Comparison of ENCODE assay signal across 8 cellular contexts in genomic region chr6:159008656-159009288, GRCh38. TPM values are rescaled to one million over a fixed set of nuclear protein-coding genes. Genes with fewer than 3 reads are reported as not detected.
DNase-seq lines count a peak whose midpoint lies in the region; ATAC-seq, FAIRE-seq and TF ChIP-seq lines count a peak whose summit lies in the region.

No MANE protein-coding gene starts in this region.

- H3K27me3 ChIP-seq in pancreas: no peaks in the 10 kb centered on the region

- WGBS in pancreas, 2 donors: 54 to 67% methylated on average over 10 of the region's 10 CpGs

- in situ Hi-C loops in ACHN (cut with HindIII; ENCODE audit: low pct_ligation_motif_present, low pct_unique_long_range_greater_than_20kb, low sequenced_read_pairs): no loop called here

- H3K36me3 ChIP-seq in pancreas: no peaks in the 10 kb centered on the region

- FAIRE-seq in pancreas (lab: Jason Lieb, UNC): no peak

- no peak overlapping the region for H3K4me3 Mint-ChIP-seq in endothelial cell (ENCODE audit: unreplicated experiment)

- no peaks in the 10 kb centered on the region for H3K9me3 Mint-ChIP-seq in endothelial cell (ENCODE audit: unreplicated experiment)

- no peaks in the 10 kb centered on the region for H3K9me3 ChIP-seq in pancreas

- intact Hi-C loops in pancreas (cut with DNase I): no loop called here

- peaks cover 5% of the 10 kb centered on the region for H3K27me3 Mint-ChIP-seq in endothelial cell (ENCODE audit: unreplicated experiment)

- no peak overlapping the region for H3K4me3 ChIP-seq in pancreas

- ATAC-seq in HG03135 (IDR thresholded peaks at IDR 0.05; ENCODE audit: unreplicated experiment) (peak; percentile 47), pancreas (peak; percentile 58 to 83 (median 80)), GM21381 (IDR thresholded peaks at IDR 0.05; ENCODE audit: unreplicated experiment) (no peak)

- H3K36me3 Mint-ChIP-seq in endothelial cell (ENCODE audit: low read depth, unreplicated experiment): no peaks in the 10 kb centered on the region

- peak; percentile 59 for TF ChIP-seq CTCF in GM10248 (IDR thresholded peaks at IDR 0.05; ENCODE audit: control extremely low read depth, extremely low read depth, low read depth, missing control alignments)
- peak; percentile 53 for TF ChIP-seq CTCF in RWPE1 (conservative IDR thresholded peaks at IDR 0.05; ENCODE audit: low read depth)
- TF ChIP-seq CTCF in endothelial cell (IDR thresholded peaks at IDR 0.05; ENCODE audit: unreplicated experiment): peak; percentile 30
- TF ChIP-seq CTCF in pancreas (IDR thresholded peaks at IDR 0.05): peak in 3 of 4 donors; percentile 16 to 33 (median 23)

- POLR2A ChIA-PET in GM10248 (lab: Yijun Ruan, JAX): interaction anchor here (0.7 to 1.2 kb wide), 2 partner anchors 8 to 31 kb away, joined by 3 to 4 read pairs; no protein-coding TSS in a partner anchor
- POLR2A ChIA-PET in RWPE1 (lab: Yijun Ruan, JAX; ENCODE audit: low non-redundant PET): no interaction called here

- peak; percentile 38 for DNase-seq in ACHN
- peak; percentile 61 for DNase-seq in GM10248 (ENCODE audit: extremely low spot score)
- DNase-seq in RWPE1 (ENCODE audit: low spot score): peak; percentile 52
- DNase-seq in endothelial cell (ENCODE audit: low spot score): no peak
- DNase-seq in pancreas: no peak
- DNase-seq in COR-L47 (lab: John Stamatoyannopoulos, UW): no peak

- CTCF ChIA-PET in GM10248 (lab: Yijun Ruan, JAX): interaction anchor here (0.7 to 13.3 kb wide), 44 partner anchors 9 to 672 kb away, joined by 3 to 213 read pairs (median 4); partner anchors contain the start of genes DYNLT1 and RSPH3
- CTCF ChIA-PET in RWPE1 (lab: Yijun Ruan, JAX): interaction anchor here (0.6 to 2.5 kb wide), 12 partner anchors 9 to 1725 kb away, joined by 3 to 25 read pairs (median 4); partner anchors contain the start of gene RSPH3

- H3K4me1 ChIP-seq in pancreas: no peaks in the 10 kb centered on the region

- H3K27ac Mint-ChIP-seq in endothelial cell (ENCODE audit: unreplicated experiment): no peak overlapping the region

- no peak overlapping the region for H3K27ac ChIP-seq in RWPE1
- no peak overlapping the region for H3K27ac ChIP-seq in pancreas

- peaks cover 2% of the 10 kb centered on the region for H3K4me1 Mint-ChIP-seq in endothelial cell (ENCODE audit: unreplicated experiment)

RNA-seq across cellular contexts. Expression of gene RSPH3, which starts 8.8 kb away (rescaled TPM):
- 4.4 TPM for total RNA-seq in endothelial cell (ENCODE audit: unreplicated experiment)
- total RNA-seq in pancreas: 1 to 10 TPM; 4.1 to 8.8 (median 5.1) TPM
- 1 to 10 TPM; 2.1 to 3.1 TPM for polyA plus RNA-seq in pancreas

RNA-seq across cellular contexts. Expression of gene TAGAP, which starts 36.0 kb away (rescaled TPM):
- total RNA-seq in endothelial cell (ENCODE audit: unreplicated experiment) (0.41 TPM), pancreas (1 to 10 TPM in 3 of 6 donors, under 1 TPM in 3; 0.19 to 4.1 (median 0.85) TPM)
- polyA plus RNA-seq in pancreas: under 1 TPM; 0.34 to 0.42 TPM

Comparison
In these comparisons a context has a peak if more than half of its experiments do, and no peak if none do; other contexts are left out.
1. DNase-seq: peak in ACHN (single experiment), GM10248 (single experiment) and RWPE1 (single experiment); none in endothelial cell (single experiment), pancreas (0 of 6) and COR-L47 (single experiment).
2. Peak in every context shown above with its lines, with median percentiles within 50 percentile points of each other: CTCF ChIP-seq.